27 cellular contexts compared by ENCODE assay signal in genomic region chr6:150662814-150663213, GRCh38.
"Had no signal": no experiment of that assay in that cellular context is flagged by ENCODE, and none has a peak within 500 bp of the region (broad histone marks: within the 10 kb centered on the region; RNA-seq: fewer than 3 reads in every experiment).

No MANE protein-coding gene starts in this region.

- H3K4me3 Mint-ChIP-seq: activated CD4-positive, alpha-beta memory T cell treated with anti-CD3 and anti-CD28 coated beads, Interleukin-2, amount 10 ng/mL, durations not matched to agents 7 days and 5 days; activated CD8-positive, alpha-beta memory T cell treated with anti-CD3 and anti-CD28 coated beads, Interleukin-2, amount 10 ng/mL, durations not matched to agents 7 days and 5 days; activated naive CD8-positive, alpha-beta T cell treated with anti-CD3 and anti-CD28 coated beads for 36 hours had no signal

- H3K36me3 ChIP-seq: brain microvascular endothelial cell, SJCRH30, WERI-Rb-1 had no signal

- H3K27me3 ChIP-seq: brain microvascular endothelial cell, SJCRH30 had no signal

- H3K4me1 ChIP-seq: SJCRH30 had no signal

- H3K36me3 Mint-ChIP-seq: activated CD8-positive, alpha-beta memory T cell treated with anti-CD3 and anti-CD28 coated beads, Interleukin-2, amount 10 ng/mL, durations not matched to agents 7 days and 5 days; activated naive CD8-positive, alpha-beta T cell treated with anti-CD3 and anti-CD28 coated beads for 36 hours had no signal

- H3K27ac ChIP-seq: brain microvascular endothelial cell, SJCRH30, SK-N-MC, WERI-Rb-1 had no signal

- H3K27ac Mint-ChIP-seq: activated CD4-positive, alpha-beta memory T cell treated with anti-CD3 and anti-CD28 coated beads, Interleukin-2, amount 10 ng/mL, durations not matched to agents 7 days and 5 days; activated CD8-positive, alpha-beta memory T cell treated with anti-CD3 and anti-CD28 coated beads, Interleukin-2, amount 10 ng/mL, durations not matched to agents 7 days and 5 days; activated naive CD8-positive, alpha-beta T cell treated with anti-CD3 and anti-CD28 coated beads for 36 hours had no signal

- DNase-seq: activated CD4-positive, alpha-beta memory T cell treated with anti-CD3 and anti-CD28 coated beads, Interleukin-2, amount 10 ng/mL, durations not matched to agents 7 days and 5 days; activated CD4-positive, alpha-beta T cell treated with anti-CD3 and anti-CD28 coated beads for 1 hour; activated CD4-positive, alpha-beta T cell treated with anti-CD3 and anti-CD28 coated beads for 48 hours; activated CD4-positive, CD25-positive, alpha-beta regulatory T cell; activated CD8-positive, alpha-beta memory T cell treated with anti-CD3 and anti-CD28 coated beads for 24 hours; activated CD8-positive, alpha-beta memory T cell treated with anti-CD3 and anti-CD28 coated beads, Interleukin-2, amount 10 ng/mL, durations not matched to agents 7 days and 5 days; activated CD8-positive, alpha-beta memory T cell treated with anti-CD3 and anti-CD28 coated beads, Interleukin-2, amount 50 U/mL, for 48 hours; activated effector memory CD4-positive, alpha-beta T cell treated with Interleukin-2 at 50 U/mL for 16 hours; activated naive CD4-positive, alpha-beta T cell; activated naive CD4-positive, alpha-beta T cell treated with anti-CD3 and anti-CD28 coated beads, Interleukin-2, amount 50 U/mL, for 16 hours; activated naive CD8-positive, alpha-beta T cell treated with anti-CD3 and anti-CD28 coated beads for 36 hours; activated T-cell treated with anti-CD3 and anti-CD28 coated beads, Interleukin-2, amount 50 U/mL, for 48 hours; amniotic stem cell; aorta; brain microvascular endothelial cell; central memory CD4-positive, alpha-beta T cell; Karpas-422; NCI-H1694; NCI-H1930; NCI-H345; NCI-H524 treated with DMSO at 0.1 percent for 48 hours; SHP77; SJCRH30; T1000; WERI-Rb-1 had no signal

- H3K9me3 ChIP-seq: SJCRH30 had no signal

- ATAC-seq: activated CD8-positive, alpha-beta memory T cell treated with anti-CD3 and anti-CD28 coated beads, Interleukin-2, amount 10 ng/mL, durations not matched to agents 7 days and 5 days; Panc1 had no signal

- H3K9me3 Mint-ChIP-seq: activated CD4-positive, alpha-beta memory T cell treated with anti-CD3 and anti-CD28 coated beads, Interleukin-2, amount 10 ng/mL, durations not matched to agents 7 days and 5 days; activated naive CD8-positive, alpha-beta T cell treated with anti-CD3 and anti-CD28 coated beads for 36 hours had no signal

- H3K27me3 Mint-ChIP-seq: activated CD8-positive, alpha-beta memory T cell treated with anti-CD3 and anti-CD28 coated beads, Interleukin-2, amount 10 ng/mL, durations not matched to agents 7 days and 5 days had no signal

- H3K4me3 ChIP-seq: SJCRH30, SK-N-MC had no signal
